Comparison of ENCODE assay signal across 16 cellular contexts in genomic region chr9:83972286-83972685, GRCh38. TPM values are rescaled to one million over a fixed set of nuclear protein-coding genes. Genes with fewer than 3 reads are reported as not detected.
DNase-seq lines count a peak whose midpoint lies in the region; ATAC-seq, FAIRE-seq and TF ChIP-seq lines count a peak whose summit lies in the region.
"Had no signal": no experiment of that assay in that cellular context is flagged by ENCODE, and none has a peak within 500 bp of the region (broad histone marks: within the 10 kb centered on the region; RNA-seq: fewer than 3 reads in every experiment).

No MANE protein-coding gene starts in this region.

- H3K27ac ChIP-seq in DND-41 (ENCODE audit: low read length): no peak overlapping the region
- H3K27ac ChIP-seq: upper lobe of left lung had no signal

- H3K4me1 Mint-ChIP-seq in WTC11 (peaks cover 23% of the 10 kb centered on the region), glutamatergic neuron (ENCODE audit: low read depth, unreplicated experiment) (peaks cover 33% of the 10 kb centered on the region)

- peaks cover 33% of the 10 kb centered on the region for H3K4me1 ChIP-seq in DND-41 (ENCODE audit: insufficient read depth, low read length)

- H3K27me3 ChIP-seq in DND-41 (ENCODE audit: insufficient read depth, low read length, poor library complexity): no peaks in the 10 kb centered on the region
- H3K27me3 ChIP-seq: BE2C, MG63, upper lobe of left lung had no signal

- no peaks in the 10 kb centered on the region for H3K9me3 ChIP-seq in DND-41 (ENCODE audit: insufficient read depth, low read length, severe bottlenecking)
- H3K9me3 ChIP-seq: BE2C, MG63, mucosa of descending colon, upper lobe of left lung had no signal

- FAIRE-seq in urothelium cell line (lab: Jason Lieb, UNC): no peak
- FAIRE-seq: keratinocyte had no signal

- DNase-seq in AML-193 (lab: John Stamatoyannopoulos, UW) (peak; percentile 20 to 52), DND-41 (no peak), WTC11 (ENCODE audit: low spot score) (no peak), glutamatergic neuron (no peak), urothelium cell line (ENCODE audit: low spot score) (no peak), kidney glomerular epithelial cell (lab: John Stamatoyannopoulos, UW) (no peak), SHP77 treated with DMSO at 0.1 percent for 48 hours (lab: John Stamatoyannopoulos, UW) (no peak)
- DNase-seq: activated CD4-positive, CD25-positive, alpha-beta regulatory T cell; BE2C; MG63; mucosa of descending colon; stimulated activated CD4-positive, alpha-beta T cell treated with anti-CD3 and anti-CD28 coated beads, Interleukin-1b, Interleukin-23, amount 100 ng/mL, for 48 hours; SW 1271 had no signal

- H3K27me3 Mint-ChIP-seq in WTC11 (ENCODE audit: low read depth) (no peaks in the 10 kb centered on the region), glutamatergic neuron (ENCODE audit: unreplicated experiment) (no peaks in the 10 kb centered on the region)

- no peak overlapping the region for H2AFZ ChIP-seq in DND-41 (ENCODE audit: low read depth, low read length)

- POLR2A ChIA-PET in WTC11 (lab: Charles Lee): no interaction called here

- peaks cover 78% of the 10 kb centered on the region for H3K79me2 ChIP-seq in DND-41 (ENCODE audit: insufficient read depth, low read length)

- H3K4me3 Mint-ChIP-seq in WTC11 (no peak overlapping the region), glutamatergic neuron (ENCODE audit: unreplicated experiment) (no peak overlapping the region)

- H3K4me2 ChIP-seq in DND-41 (ENCODE audit: insufficient read depth, low read length): no peak overlapping the region

- H3K36me3 Mint-ChIP-seq in WTC11 (peaks cover 96% of the 10 kb centered on the region), glutamatergic neuron (ENCODE audit: unreplicated experiment) (no peaks in the 10 kb centered on the region)

- no peak for TF ChIP-seq CTCF in DND-41 (IDR thresholded peaks at IDR 0.05; ENCODE audit: borderline replicate concordance, extremely low read depth, low read length, poor library complexity, severe bottlenecking)
- no peak for TF ChIP-seq CTCF in WTC11 (IDR thresholded peaks at IDR 0.05)
- no peak for TF ChIP-seq CTCF in glutamatergic neuron (IDR thresholded peaks at IDR 0.05; ENCODE audit: partially characterized antibody, unreplicated experiment)

- H3K9me3 Mint-ChIP-seq in WTC11: no peaks in the 10 kb centered on the region
- no peaks in the 10 kb centered on the region for H3K9me3 Mint-ChIP-seq in glutamatergic neuron (ENCODE audit: unreplicated experiment)

- H3K4me3 ChIP-seq in DND-41 (ENCODE audit: low read depth in 1 of 2, low read length in 2 of 2): no peak overlapping the region
- H3K4me3 ChIP-seq: MG63, mucosa of descending colon, upper lobe of left lung had no signal

- peaks cover 97% of the 10 kb centered on the region for H3K36me3 ChIP-seq in DND-41 (ENCODE audit: insufficient read depth, low read length)

- H4K20me1 ChIP-seq in DND-41 (ENCODE audit: insufficient read depth, low read length): peaks cover 80% of the 10 kb centered on the region

- ATAC-seq in DND-41 (ENCODE audit: insufficient read depth, low read depth) (peak; percentile 39; the same call in 1 of the 3 replicates), WTC11 (no peak), HG03045 (IDR thresholded peaks at IDR 0.05; ENCODE audit: unreplicated experiment) (no peak)
- ATAC-seq: mucosa of descending colon had no signal

- peak overlapping the region; percentile 48; the same call in 1 of the 2 replicates for H3K27ac Mint-ChIP-seq in WTC11
- H3K27ac Mint-ChIP-seq in glutamatergic neuron (ENCODE audit: unreplicated experiment): peak overlapping the region; percentile 6

- H3K9ac ChIP-seq in DND-41 (ENCODE audit: low read depth, low read length): no peak overlapping the region

- CTCF ChIA-PET in WTC11 (lab: Charles Lee): no interaction called here

TF ChIP-seq in WTC11, 78 proteins besides CTCF, POLR2A, EP300 and RAD21:
- no peak for TF ChIP-seq ZNF317 (CRISPR knock-in tag; IDR thresholded peaks at IDR 0.05; ENCODE audit: borderline replicate concordance, low read depth)
- TF ChIP-seq HMGA2 (CRISPR knock-in tag; IDR thresholded peaks at IDR 0.05): no peak
- TF ChIP-seq ATF1 (CRISPR knock-in tag; IDR thresholded peaks at IDR 0.05): no peak
- no peak for TF ChIP-seq TEAD1 (CRISPR knock-in tag; IDR thresholded peaks at IDR 0.05)
- TF ChIP-seq ZNF121 (CRISPR knock-in tag; IDR thresholded peaks at IDR 0.05): no peak
- no peak for TF ChIP-seq ZNF263 (CRISPR knock-in tag; IDR thresholded peaks at IDR 0.05; ENCODE audit: low read depth)
- TF ChIP-seq, protein P1, sequence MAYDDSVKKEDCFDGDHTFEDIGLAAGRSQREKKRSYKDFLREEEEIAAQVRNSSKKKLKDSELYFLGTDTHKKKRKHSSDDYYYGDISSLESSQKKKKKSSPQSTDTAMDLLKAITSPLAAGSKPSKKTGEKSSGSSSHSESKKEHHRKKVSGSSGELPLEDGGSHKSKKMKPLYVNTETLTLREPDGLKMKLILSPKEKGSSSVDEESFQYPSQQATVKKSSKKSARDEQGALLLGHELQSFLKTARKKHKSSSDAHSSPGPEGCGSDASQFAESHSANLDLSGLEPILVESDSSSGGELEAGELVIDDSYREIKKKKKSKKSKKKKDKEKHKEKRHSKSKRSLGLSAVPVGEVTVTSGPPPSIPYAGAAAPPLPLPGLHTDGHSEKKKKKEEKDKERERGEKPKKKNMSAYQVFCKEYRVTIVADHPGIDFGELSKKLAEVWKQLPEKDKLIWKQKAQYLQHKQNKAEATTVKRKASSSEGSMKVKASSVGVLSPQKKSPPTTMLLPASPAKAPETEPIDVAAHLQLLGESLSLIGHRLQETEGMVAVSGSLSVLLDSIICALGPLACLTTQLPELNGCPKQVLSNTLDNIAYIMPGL (CRISPR knock-in tag; IDR thresholded peaks at IDR 0.05): no peak
- TF ChIP-seq EMX1 (CRISPR knock-in tag; IDR thresholded peaks at IDR 0.05): 0 out of 2 replicates have a peak, but pooled peaks have one; percentile 77
TF ChIP-seq in WTC11: peak in this region for 1.

RNA-seq across cellular contexts. Expression of gene HNRNPK, which starts 7.7 kb away (rescaled TPM):
- total RNA-seq in WTC11 (2021): 634 to 723 TPM (median 640 TPM) in 3 replicates
- 763 TPM for total RNA-seq in glutamatergic neuron (ENCODE audit: unreplicated experiment)

RNA-seq across cellular contexts. Expression of gene RMI1, which starts 8.3 kb away (rescaled TPM):
- total RNA-seq in WTC11 (2021) (23.9 to 26.7 TPM (median 25.8 TPM) in 3 replicates), glutamatergic neuron (ENCODE audit: unreplicated experiment) (24.2 TPM)

RNA-seq across cellular contexts. Expression of gene KIF27, which starts 51.1 kb away (rescaled TPM):
- total RNA-seq in WTC11 (2021): 3.9 to 5.7 TPM (median 5.4 TPM) in 3 replicates
- 4.2 TPM for total RNA-seq in glutamatergic neuron (ENCODE audit: unreplicated experiment)

Comparison
In these comparisons a context has a peak if more than half of its experiments do, and no peak if none do; other contexts are left out.
1. DNase-seq: peak in AML-193 (2 of 2); none in DND-41 (single experiment), WTC11 (single experiment), glutamatergic neuron (single experiment), urothelium cell line (single experiment), kidney glomerular epithelial cell (single experiment) and SHP77 treated with DMSO at 0.1 percent for 48 hours (single experiment).